In the genomic region with DNA sequence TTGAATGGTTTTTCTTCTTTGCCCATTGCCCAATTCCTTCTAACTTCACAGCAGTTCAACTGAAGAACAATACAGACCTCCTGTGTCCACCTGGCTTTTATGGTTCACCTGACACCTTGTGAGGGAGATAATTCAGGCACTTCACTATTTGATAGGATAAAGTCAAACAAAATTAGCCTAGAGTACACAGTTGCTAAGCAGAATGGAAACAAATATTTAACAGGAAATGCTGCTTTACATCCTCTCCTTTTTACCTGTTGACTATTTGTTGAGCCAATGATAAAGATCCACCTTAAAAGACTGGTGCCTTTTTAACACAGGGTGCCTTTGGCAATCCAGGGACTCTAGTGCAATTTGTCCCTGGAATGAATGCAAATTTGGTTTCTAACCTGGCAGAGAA, we compare ENCODE assay signal across 19 cellular contexts. TPM values are rescaled to one million over a fixed set of nuclear protein-coding genes. Genes with fewer than 3 reads are reported as not detected.
DNase-seq lines count a peak whose midpoint lies in the region; ATAC-seq and TF ChIP-seq lines count a peak whose summit lies in the region.
"Had no signal": no experiment of that assay in that cellular context is flagged by ENCODE, and none has a peak within 500 bp of the region (broad histone marks: within the 10 kb centered on the region; RNA-seq: fewer than 3 reads in every experiment).

No MANE protein-coding gene starts in this region.

- H4K20me1 ChIP-seq in MM.1S (ENCODE audit: insufficient read depth, low read length), result no peaks in the 10 kb centered on the region

- no peak overlapping the region for H2AFZ ChIP-seq in MM.1S (ENCODE audit: low read length)

- H3K79me2 ChIP-seq in MM.1S (ENCODE audit: low read length), result no peaks in the 10 kb centered on the region

- no peaks in the 10 kb centered on the region for H3F3A ChIP-seq in MM.1S (ENCODE audit: insufficient read depth, low read length)

- H3K27me3 ChIP-seq in endodermal cell (ENCODE audit: control insufficient read depth, insufficient read depth, low read length, poor library complexity, severe bottlenecking) (peaks cover 8% of the 10 kb centered on the region), MM.1S (replicated peaks; ENCODE audit: insufficient read depth, low read length) (no peaks in the 10 kb centered on the region)
- H3K27me3 ChIP-seq: right lobe of liver had no signal

- no peaks in the 10 kb centered on the region for H3K9me2 ChIP-seq in MM.1S (replicated peaks; ENCODE audit: insufficient read depth, low read length)

- peak; percentile 89 for DNase-seq in COR-L47 (lab: John Stamatoyannopoulos, UW)
- DNase-seq in NCI-H1105 (lab: John Stamatoyannopoulos, UW), result peak; percentile 81
- DNase-seq in NCI-H2196 (lab: John Stamatoyannopoulos, UW; ENCODE audit: unreplicated experiment), result peak; percentile 78
- no peak for DNase-seq in endodermal cell
- no peak for DNase-seq in DMS 273 (lab: John Stamatoyannopoulos, UW; ENCODE audit: unreplicated experiment)
- DNase-seq in activated naive CD4-positive, alpha-beta T cell treated with anti-CD3 and anti-CD28 coated beads, Interleukin-2, amount 50 U/mL, for 16 hours, result no peak
- DNase-seq in MM.1S, result no peak
- no peak for DNase-seq in omental fat pad (ENCODE audit: low spot score)
- DNase-seq: activated CD4-positive, alpha-beta T cell treated with anti-CD3 and anti-CD28 coated beads, Interleukin-2, amount 50 U/mL, for 1 hour; amygdala; CD4-positive, alpha-beta memory T cell; central memory CD4-positive, alpha-beta T cell; EL; right lobe of liver; stimulated activated naive CD4-positive, alpha-beta T cell treated with Interleukin-2 at 50 U/mL for 16 hours had no signal

- no peak for TF ChIP-seq CTCF in endodermal cell (conservative IDR thresholded peaks at IDR 0.05)
- TF ChIP-seq CTCF in MM.1S (IDR thresholded peaks at IDR 0.05; ENCODE audit: low read length), result no peak
- TF ChIP-seq CTCF in omental fat pad (IDR thresholded peaks at IDR 0.05), result no peak

- peaks cover 30% of the 10 kb centered on the region for H3K4me1 Mint-ChIP-seq in endodermal cell
- H3K4me1 Mint-ChIP-seq: CD4-positive, alpha-beta memory T cell had no signal

- no peak for ATAC-seq in omental fat pad (ENCODE audit: low FRiP score)
- ATAC-seq: esophagus mucosa, left lobe of liver, right lobe of liver had no signal

- H3K4me3 ChIP-seq in endodermal cell (ENCODE audit: low read length) (no peak overlapping the region), MM.1S (ENCODE audit: low read length) (no peak overlapping the region)
- H3K4me3 ChIP-seq: HAP-1, right lobe of liver, tibial nerve had no signal

- H3K27ac ChIP-seq in endodermal cell (ENCODE audit: low read depth, low read length), result no peak overlapping the region
- H3K27ac ChIP-seq in MM.1S (ENCODE audit: low read length), result no peak overlapping the region
- H3K27ac ChIP-seq: right lobe of liver, tibial nerve had no signal

- H3K36me3 ChIP-seq in endodermal cell (ENCODE audit: control insufficient read depth, insufficient read depth, low read length), result peaks cover 16% of the 10 kb centered on the region
- H3K36me3 ChIP-seq in MM.1S (replicated peaks; ENCODE audit: insufficient read depth, low read length), result no peaks in the 10 kb centered on the region
- H3K36me3 ChIP-seq: HAP-1, right lobe of liver, tibial nerve had no signal

- peaks cover 6% of the 10 kb centered on the region for H3K4me1 ChIP-seq in endodermal cell (ENCODE audit: control insufficient read depth, insufficient read depth, low read length)
- H3K4me1 ChIP-seq in MM.1S (ENCODE audit: low read length), result no peaks in the 10 kb centered on the region
- H3K4me1 ChIP-seq: HAP-1, right lobe of liver had no signal

- H3K4me3 Mint-ChIP-seq in endodermal cell, result no peak overlapping the region
- H3K4me3 Mint-ChIP-seq: CD4-positive, alpha-beta memory T cell had no signal

- H3K9ac ChIP-seq in endodermal cell (ENCODE audit: extremely low read depth, low read length, poor library complexity, severe bottlenecking) (no peak overlapping the region), MM.1S (ENCODE audit: low read length) (no peak overlapping the region)

- peaks cover 12% of the 10 kb centered on the region for H3K9me3 Mint-ChIP-seq in endodermal cell

- H3K9me3 ChIP-seq in endodermal cell (ENCODE audit: control insufficient read depth, low read length), result peaks cover 26% of the 10 kb centered on the region
- H3K9me3 ChIP-seq in MM.1S (replicated peaks; ENCODE audit: insufficient read depth, low read length), result no peaks in the 10 kb centered on the region
- H3K9me3 ChIP-seq: HAP-1, right lobe of liver, tibial nerve had no signal

- H3K27ac Mint-ChIP-seq in endodermal cell, result peak overlapping the region; percentile 14
- H3K27ac Mint-ChIP-seq: CD4-positive, alpha-beta memory T cell had no signal

- H3K36me3 Mint-ChIP-seq in endodermal cell (ENCODE audit: low read depth), result peaks cover 25% of the 10 kb centered on the region
- H3K36me3 Mint-ChIP-seq: CD4-positive, alpha-beta memory T cell had no signal

- no peak overlapping the region for H3K4me2 ChIP-seq in MM.1S (ENCODE audit: low read depth, low read length)

- peaks cover 9% of the 10 kb centered on the region for H3K27me3 Mint-ChIP-seq in endodermal cell (ENCODE audit: insufficient read depth)
- H3K27me3 Mint-ChIP-seq: CD4-positive, alpha-beta memory T cell had no signal

RNA-seq across cellular contexts. Expression of a gene that starts 39.7 kb away (rescaled TPM):
- total RNA-seq in endodermal cell (10 to 100 TPM in 1 of 2 donors, 1 to 10 TPM in 1; 5.6 to 21.8 TPM), omental fat pad (not detected)
- polyA plus RNA-seq in endodermal cell (2013, experiment 1 of 2), result 1.6 TPM
- polyA plus RNA-seq in endodermal cell (2013, experiment 2 of 2), result 2.2 TPM
- total RNA-seq: CD4-positive, alpha-beta memory T cell; left lobe of liver; right lobe of liver; tibial nerve had no signal
- polyA plus RNA-seq: CD4-positive, alpha-beta memory T cell had no signal

Comparison
In these comparisons a context has a peak if more than half of its experiments do, and no peak if none do; other contexts are left out.
1. DNase-seq: peak in COR-L47 (single experiment), NCI-H1105 (single experiment) and NCI-H2196 (single experiment); none in endodermal cell (single experiment), DMS 273 (single experiment), activated naive CD4-positive, alpha-beta T cell treated with anti-CD3 and anti-CD28 coated beads, Interleukin-2, amount 50 U/mL, for 16 hours (single experiment), MM.1S (single experiment) and omental fat pad (single experiment).
2. RNA of a gene that starts 39.7 kb away (total RNA-seq): 5.6 to 21.8 TPM in endodermal cell; not detected in omental fat pad; every median in the first group is over 4 times any median in the second.